ENCODE assay signal across 8 cellular contexts in genomic region chr2:43220982-43221659, GRCh38. TPM values are rescaled to one million over a fixed set of nuclear protein-coding genes. Genes with fewer than 3 reads are reported as not detected.
DNase-seq lines count a peak whose midpoint lies in the region; ATAC-seq and TF ChIP-seq lines count a peak whose summit lies in the region.

No MANE protein-coding gene starts in this region.

- H3K4me3 ChIP-seq in fibroblast of lung (replicated peaks in 1 of 4; ENCODE audit: control extremely low read depth in 1 of 4, insufficient read depth in 1 of 4, low read depth in 3 of 4, low read length in 4 of 4) = peak overlapping the region; percentile 28 to 99 (median 57)

- H3K27ac ChIP-seq in fibroblast of lung (ENCODE audit: insufficient read depth, low read length) = peak overlapping the region; percentile 84

- H3K4me1 Mint-ChIP-seq in nephron progenitor cell = peaks cover 70% of the 10 kb centered on the region

- H3K36me3 Mint-ChIP-seq in nephron progenitor cell (ENCODE audit: low read depth) = peaks cover 9% of the 10 kb centered on the region

- H3K79me2 ChIP-seq in fibroblast of lung (ENCODE audit: control insufficient read depth, insufficient read depth, low read length) = peaks cover 46% of the 10 kb centered on the region

- peak overlapping the region; percentile 95 for H3K4me2 ChIP-seq in fibroblast of lung (ENCODE audit: extremely low read depth, insufficient read depth, low read length)

- H3K4me3 Mint-ChIP-seq in nephron progenitor cell = peak overlapping the region; percentile 85

- no peaks in the 10 kb centered on the region for H3K9me3 Mint-ChIP-seq in nephron progenitor cell

- H2AFZ ChIP-seq in fibroblast of lung (ENCODE audit: low read length) = no peak overlapping the region

- peak overlapping the region; percentile 46 for H3K9ac ChIP-seq in fibroblast of lung (ENCODE audit: insufficient read depth, low read length)

- peaks cover 19% of the 10 kb centered on the region for H3K4me1 ChIP-seq in fibroblast of lung (ENCODE audit: control insufficient read depth, extremely low read depth, insufficient read depth, low read length)

- peak overlapping the region; percentile 99 for H3K27ac Mint-ChIP-seq in nephron progenitor cell

- peak; percentile 69 for DNase-seq in EH (ENCODE audit: low read depth)
- peak; percentile 69 for DNase-seq in NAMALWA (ENCODE audit: low spot score)
- peak; percentile 74 for DNase-seq in activated CD8-positive, alpha-beta memory T cell treated with anti-CD3 and anti-CD28 coated beads, Interleukin-2, amount 50 U/mL, for 48 hours
- peak; percentile 96 to 99 for DNase-seq in fibroblast of lung (ENCODE audit: low read depth in 2 of 2)
- peak; percentile 75 for DNase-seq in nephron progenitor cell
- no peak for DNase-seq in NCI-H2029 (lab: John Stamatoyannopoulos, UW)

- no peaks in the 10 kb centered on the region for H3K27me3 Mint-ChIP-seq in nephron progenitor cell (ENCODE audit: low read depth, poor library complexity)

- ATAC-seq in HG03025 (IDR thresholded peaks at IDR 0.05; ENCODE audit: low FRiP score, unreplicated experiment) = no peak
- ATAC-seq in esophagus mucosa = no peak

- TF ChIP-seq CTCF in fibroblast of lung (conservative IDR thresholded peaks at IDR 0.05 in 1 of 2, IDR thresholded peaks at IDR 0.05 in 1 of 2; ENCODE audit: low read depth in 1 of 2, low read length in 2 of 2) (no peak), nephron progenitor cell (IDR thresholded peaks at IDR 0.05) (no peak)

- no peaks in the 10 kb centered on the region for H3K27me3 ChIP-seq in fibroblast of lung (ENCODE audit: control insufficient read depth, insufficient read depth, low read length)

- peaks cover 8% of the 10 kb centered on the region for H3K36me3 ChIP-seq in fibroblast of lung (ENCODE audit: control insufficient read depth, insufficient read depth, low read length)

- H3K9me3 ChIP-seq in fibroblast of lung (ENCODE audit: control insufficient read depth, insufficient read depth, low read depth, low read length) = no peaks in the 10 kb centered on the region

- H4K20me1 ChIP-seq in fibroblast of lung (ENCODE audit: control insufficient read depth, extremely low read depth, insufficient read depth, low read length) = peaks cover 2% of the 10 kb centered on the region

RNA-seq across cellular contexts. Expression of gene ZFP36L2, which starts 5.3 kb away (rescaled TPM):
- total RNA-seq in fibroblast of lung = 11.6 and 16.7 TPM in 2 replicates
- polyA plus RNA-seq in fibroblast of lung = 26.7 and 29.6 TPM in 2 replicates
- polyA plus RNA-seq in fibroblast of lung (2012) = 84.1 and 85.5 TPM in 2 replicates
- polyA minus RNA-seq in fibroblast of lung (ENCODE audit: low replicate concordance) = 6.7 and 10.0 TPM in 2 replicates
- 71.0 TPM for total RNA-seq in esophagus mucosa
